ENCODE assay signal across 16 cellular contexts in genomic region chr1:203009185-203009584, GRCh38. TPM values are rescaled to one million over a fixed set of nuclear protein-coding genes. Genes with fewer than 3 reads are reported as not detected.
DNase-seq lines count a peak whose midpoint lies in the region; ATAC-seq and TF ChIP-seq lines count a peak whose summit lies in the region.
"Had no signal": no experiment of that assay in that cellular context is flagged by ENCODE, and none has a peak within 500 bp of the region (broad histone marks: within the 10 kb centered on the region; RNA-seq: fewer than 3 reads in every experiment).

No MANE protein-coding gene starts in this region.

- no peak for TF ChIP-seq POLR2A in GM18505 (IDR thresholded peaks at IDR 0.05; ENCODE audit: borderline replicate concordance, extremely low read depth, insufficient read depth, insufficient read length)

- H3K9ac ChIP-seq in subcutaneous abdominal adipose tissue (ENCODE audit: low read length in 5 of 5), result peak overlapping the region in 3 of 5 donors; percentile 13 to 30 (median 27)

- H3K9me3 Mint-ChIP-seq in activated naive CD4-positive, alpha-beta T cell treated with anti-CD3 and anti-CD28 coated beads, Interleukin-2, amount 50 U/mL, for 24 hours, result no peaks in the 10 kb centered on the region
- no peaks in the 10 kb centered on the region for H3K9me3 Mint-ChIP-seq in activated naive CD4-positive, alpha-beta T cell treated with anti-CD3 and anti-CD28 coated beads, Interleukin-2, amount 50 U/mL, for 72 hours
- no peaks in the 10 kb centered on the region for H3K9me3 Mint-ChIP-seq in T-cell

- H4K20me1 ChIP-seq in hepatocyte (ENCODE audit: insufficient read depth, poor library complexity, severe bottlenecking), result peaks cover 18% of the 10 kb centered on the region

- POLR2A ChIA-PET in T-cell (lab: Charles Lee), result no interaction called here

- H3K4me3 ChIP-seq in hepatocyte, result no peak overlapping the region
- no peak overlapping the region for H3K4me3 ChIP-seq in subcutaneous abdominal adipose tissue (ENCODE audit: low read depth in 1 of 5, low read length in 5 of 5)

- peak overlapping the region; percentile 89 for H3K4me2 ChIP-seq in hepatocyte

- H3K9me2 ChIP-seq in hepatocyte (replicated peaks; ENCODE audit: insufficient read depth), result no peaks in the 10 kb centered on the region

- H3K4me1 ChIP-seq in hepatocyte (ENCODE audit: insufficient read depth), result peaks cover 11% of the 10 kb centered on the region
- H3K4me1 ChIP-seq in subcutaneous abdominal adipose tissue (ENCODE audit: control insufficient read depth in 5 of 5, insufficient read depth in 5 of 5, low read length in 5 of 5), result peaks cover 2 to 22% (median 19%) of the 10 kb centered on the region in 5 donors

- H3K9me3 ChIP-seq in hepatocyte (ENCODE audit: low read depth) (no peaks in the 10 kb centered on the region), subcutaneous abdominal adipose tissue (ENCODE audit: control insufficient read depth in 5 of 5, low read length in 5 of 5) (no peaks in the 10 kb centered on the region)
- H3K9me3 ChIP-seq: esophagus squamous epithelium, stomach had no signal

- peaks cover 14% of the 10 kb centered on the region for H3K36me3 Mint-ChIP-seq in activated naive CD4-positive, alpha-beta T cell treated with anti-CD3 and anti-CD28 coated beads, Interleukin-2, amount 50 U/mL, for 24 hours
- peaks cover 14 to 34% of the 10 kb centered on the region in 2 donors for H3K36me3 Mint-ChIP-seq in activated naive CD4-positive, alpha-beta T cell treated with anti-CD3 and anti-CD28 coated beads, Interleukin-2, amount 50 U/mL, for 72 hours
- H3K36me3 Mint-ChIP-seq in T-cell, result peaks cover 26% of the 10 kb centered on the region

- no peak overlapping the region for H2AFZ ChIP-seq in hepatocyte

- no peak for DNase-seq in activated naive CD4-positive, alpha-beta T cell treated with anti-CD3 and anti-CD28 coated beads, Interleukin-2, amount 50 U/mL, for 72 hours (ENCODE audit: low spot score in 2 of 2)
- no peak for DNase-seq in T-cell
- no peak for DNase-seq in hepatocyte (ENCODE audit: low spot score)
- DNase-seq in RKO (ENCODE audit: low spot score), result no peak
- no peak for DNase-seq in RPMI8226
- DNase-seq: activated B cell treated with CpG ODN at 0.5 μM for 24 hours; activated CD8-positive, alpha-beta memory T cell treated with anti-CD3 and anti-CD28 coated beads, Interleukin-2, amount 50 U/mL, for 4 hours; esophagus squamous epithelium; heart right ventricle; NCI-H1417; NCI-H2227 treated with DMSO at 0.1 percent for 48 hours; stomach had no signal

- H3K4me1 Mint-ChIP-seq in activated naive CD4-positive, alpha-beta T cell treated with anti-CD3 and anti-CD28 coated beads, Interleukin-2, amount 50 U/mL, for 24 hours, result peaks cover 48% of the 10 kb centered on the region
- peaks cover 44 to 53% (median 50%) of the 10 kb centered on the region in 3 donors for H3K4me1 Mint-ChIP-seq in T-cell

- peaks cover 59% of the 10 kb centered on the region for H3K79me2 ChIP-seq in hepatocyte

- ATAC-seq in activated naive CD4-positive, alpha-beta T cell treated with anti-CD3 and anti-CD28 coated beads, Interleukin-2, amount 50 U/mL, for 72 hours, result no peak
- ATAC-seq in T-cell (replicated peaks in 1 of 4) (no peak), GM18505 (IDR thresholded peaks at IDR 0.05; ENCODE audit: unreplicated experiment) (no peak)
- ATAC-seq: heart right ventricle had no signal

- H3K27me3 Mint-ChIP-seq in activated naive CD4-positive, alpha-beta T cell treated with anti-CD3 and anti-CD28 coated beads, Interleukin-2, amount 50 U/mL, for 24 hours, result no peaks in the 10 kb centered on the region
- no peaks in the 10 kb centered on the region for H3K27me3 Mint-ChIP-seq in T-cell
- H3K27me3 Mint-ChIP-seq: activated B cell treated with CpG ODN at 0.5 μM for 24 hours had no signal

- CTCF ChIA-PET in T-cell (lab: Charles Lee), result no interaction called here

- H3K27me3 ChIP-seq in hepatocyte, result no peaks in the 10 kb centered on the region
- no peaks in the 10 kb centered on the region for H3K27me3 ChIP-seq in subcutaneous abdominal adipose tissue (ENCODE audit: control insufficient read depth in 5 of 5, insufficient read depth in 4 of 5, low read length in 5 of 5)
- H3K27me3 ChIP-seq: esophagus squamous epithelium, heart right ventricle, stomach had no signal

- peaks cover 8% of the 10 kb centered on the region for H3K36me3 ChIP-seq in hepatocyte (replicated peaks; ENCODE audit: insufficient read depth, low read depth)
- peaks cover 13 to 41% (median 25%) of the 10 kb centered on the region in 5 donors for H3K36me3 ChIP-seq in subcutaneous abdominal adipose tissue (ENCODE audit: control insufficient read depth in 5 of 5, insufficient read depth in 5 of 5, low read length in 5 of 5)

- H3K4me3 Mint-ChIP-seq in activated naive CD4-positive, alpha-beta T cell treated with anti-CD3 and anti-CD28 coated beads, Interleukin-2, amount 50 U/mL, for 24 hours, result peak overlapping the region; percentile 93
- peak overlapping the region; percentile 89 to 97 (median 95) for H3K4me3 Mint-ChIP-seq in T-cell

- no peak overlapping the region for H3K27ac Mint-ChIP-seq in activated naive CD4-positive, alpha-beta T cell treated with anti-CD3 and anti-CD28 coated beads, Interleukin-2, amount 50 U/mL, for 24 hours
- H3K27ac Mint-ChIP-seq in activated naive CD4-positive, alpha-beta T cell treated with anti-CD3 and anti-CD28 coated beads, Interleukin-2, amount 50 U/mL, for 72 hours, result no peak overlapping the region
- no peak overlapping the region for H3K27ac Mint-ChIP-seq in T-cell

- 95% methylated on average over 3 of the region's 3 CpGs for WGBS in hepatocyte (ENCODE audit: low lambda C conversion rate, missing lambda C conversion rate)

- H3K27ac ChIP-seq in hepatocyte, result no peak overlapping the region
- H3K27ac ChIP-seq in subcutaneous abdominal adipose tissue (ENCODE audit: low read depth, low read length), result no peak overlapping the region
- H3K27ac ChIP-seq: heart right ventricle, SK-N-MC had no signal

- TF ChIP-seq CTCF in hepatocyte (IDR thresholded peaks at IDR 0.05; ENCODE audit: poor library complexity), result no peak

RNA-seq across cellular contexts. Expression of gene TMEM183A, which starts 2.0 kb away (rescaled TPM):
- total RNA-seq in activated naive CD4-positive, alpha-beta T cell treated with anti-CD3 and anti-CD28 coated beads, Interleukin-2, amount 50 U/mL, for 72 hours, result 10 to 100 TPM; 67.5 to 92.0 TPM
- total RNA-seq in T-cell, result 100 to 1,000 TPM in 2 of 5 donors, 10 to 100 TPM in 3; 67.5 to 124 (median 68.4) TPM
- 78.8 and 105 TPM in 2 replicates for total RNA-seq in hepatocyte
- polyA plus RNA-seq in hepatocyte, result 61.0 and 65.2 TPM in 2 replicates

RNA-seq across cellular contexts. Expression of gene PPFIA4, which starts 17.1 kb away (rescaled TPM):
- total RNA-seq in activated naive CD4-positive, alpha-beta T cell treated with anti-CD3 and anti-CD28 coated beads, Interleukin-2, amount 50 U/mL, for 72 hours, result 100 to 1,000 TPM in 1 of 2 donors, 1 to 10 TPM in 1; 1.9 to 112 TPM
- total RNA-seq in T-cell, result 1 to 10 TPM in 4 of 5 donors, under 1 TPM in 1; 0.66 to 2.0 (median 1.7) TPM
- 1.1 and 1.4 TPM in 2 replicates for total RNA-seq in hepatocyte
- 1.7 and 5.2 TPM in 2 replicates for polyA plus RNA-seq in hepatocyte

RNA-seq across cellular contexts. Expression of gene CYB5R1, which starts 42.1 kb away (rescaled TPM):
- 10 to 100 TPM; 15.2 to 26.7 TPM for total RNA-seq in activated naive CD4-positive, alpha-beta T cell treated with anti-CD3 and anti-CD28 coated beads, Interleukin-2, amount 50 U/mL, for 72 hours
- total RNA-seq in T-cell (10 to 100 TPM; 37.5 to 44.0 (median 40.0) TPM), hepatocyte (64.9 and 71.6 TPM in 2 replicates)
- polyA plus RNA-seq in hepatocyte, result 93.8 and 97.6 TPM in 2 replicates

RNA-seq across cellular contexts. Expression of gene ADIPOR1, which starts 51.1 kb away (rescaled TPM):
- 10 to 100 TPM; 69.4 to 97.8 TPM for total RNA-seq in activated naive CD4-positive, alpha-beta T cell treated with anti-CD3 and anti-CD28 coated beads, Interleukin-2, amount 50 U/mL, for 72 hours
- total RNA-seq in T-cell (10 to 100 TPM; 50.3 to 70.1 (median 53.7) TPM), hepatocyte (75.7 and 103 TPM in 2 replicates)
- 114 and 121 TPM in 2 replicates for polyA plus RNA-seq in hepatocyte
